In genomic region chr17:77889866-77890760, GRCh38 we compare ENCODE assay signal across 17 cellular contexts.
"Had no signal": no experiment of that assay in that cellular context is flagged by ENCODE, and none has a peak within 500 bp of the region (broad histone marks: within the 10 kb centered on the region; RNA-seq: fewer than 3 reads in every experiment).

No MANE protein-coding gene starts in this region.

- DNase-seq: activated CD4-positive, CD25-positive, alpha-beta regulatory T cell treated with anti-CD3 and anti-CD28 coated beads, Interleukin-2, amount 50 U/mL, for 72 hours; activated effector memory CD4-positive, alpha-beta T cell treated with anti-CD3 and anti-CD28 coated beads, Interleukin-2, amount 50 U/mL, for 16 hours; activated T-cell treated with anti-CD3 and anti-CD28 coated beads, Interleukin-2, amount 50 U/mL, for 24 hours; anterior cingulate cortex; cerebellar nuclear complex; effector memory CD4-positive, alpha-beta T cell; foreskin keratinocyte; midbrain; ovary; stimulated activated CD4-positive, alpha-beta T cell treated with anti-CD3 and anti-CD28 coated beads, Interleukin-15, amount 100 ng/mL, for 24 hours; stimulated activated CD4-positive, alpha-beta T cell treated with anti-CD3 and anti-CD28 coated beads, Interleukin-4, amount 100 ng/mL, for 24 hours; stimulated activated CD8-positive, alpha-beta memory T cell treated with anti-CD3 and anti-CD28 coated beads, Interleukin-4, amount 100 ng/mL, for 48 hours; stimulated activated naive CD4-positive, alpha-beta T cell treated with Interleukin-2 at 50 U/mL for 16 hours; substantia nigra; T-helper 1 cell; T1000 had no signal

- H3K36me3 ChIP-seq: ovary, tibial nerve had no signal

- H3K4me3 ChIP-seq: ovary, tibial nerve had no signal

- ATAC-seq: foreskin keratinocyte had no signal

- H3K9me3 ChIP-seq: ovary, tibial nerve had no signal

- H3K27ac ChIP-seq: foreskin keratinocyte, ovary, tibial nerve had no signal

- H3K27me3 ChIP-seq: ovary, tibial nerve had no signal

- H3K4me1 ChIP-seq: foreskin keratinocyte had no signal
